ENCODE assay signal across 10 cellular contexts in genomic region chr10:10989669-10990068, GRCh38. TPM values are rescaled to one million over a fixed set of nuclear protein-coding genes. Genes with fewer than 3 reads are reported as not detected.
"Had no signal": no experiment of that assay in that cellular context is flagged by ENCODE, and none has a peak within 500 bp of the region (broad histone marks: within the 10 kb centered on the region; RNA-seq: fewer than 3 reads in every experiment).

No MANE protein-coding gene starts in this region.

- H3K27ac ChIP-seq: GM23248, HL-60, KMS-11 had no signal

- H3K36me3 ChIP-seq: HAP-1 had no signal

- FAIRE-seq: HepG2 had no signal

- H3K4me3 ChIP-seq: GM23248, HAP-1 had no signal

- ATAC-seq: HCT116, HepG2 had no signal

- H3K9ac ChIP-seq: GM23248, KMS-11 had no signal

- DNase-seq: GM23248, GOT3, H7, HFFc6, KBM-7 had no signal

RNA-seq across cellular contexts. Expression of gene CELF2, which starts 28.0 kb away (rescaled TPM):
- total RNA-seq: HepG2 had no signal
- polyA plus RNA-seq: HepG2 had no signal
